In the genomic region with DNA sequence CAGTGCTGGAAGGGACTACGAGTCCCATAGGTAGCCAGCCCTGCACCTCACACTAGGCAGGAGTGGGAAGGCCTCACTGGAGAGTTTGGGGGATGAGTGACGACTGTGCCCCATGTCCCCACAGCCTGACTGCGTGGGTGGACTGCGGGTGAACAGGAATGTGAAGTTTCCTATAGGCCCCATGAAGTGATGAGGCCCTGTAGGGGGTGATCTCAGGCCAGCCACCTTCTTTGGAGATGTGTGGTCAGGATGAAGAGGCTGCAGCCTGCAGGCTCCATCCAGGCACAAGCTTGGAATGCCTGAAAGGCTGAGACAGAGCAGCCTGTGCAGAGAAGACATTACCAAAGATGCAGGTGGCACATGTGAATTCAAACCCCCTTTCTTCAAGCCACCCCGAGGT, we compare ENCODE assay signal across 1 cellular context.
TF ChIP-seq lines count a peak whose summit lies in the region.

No MANE protein-coding gene starts in this region.

TF ChIP-seq in K562, 482 proteins besides CTCF, POLR2A, EP300 and RAD21 (continued from another document):
- TF ChIP-seq REST (CRISPR knock-in tag; IDR thresholded peaks at IDR 0.05; ENCODE audit: low read depth) (no peak), POLR2B (IDR thresholded peaks at IDR 0.05; ENCODE audit: low read depth, partially characterized antibody) (no peak), BCOR (IDR thresholded peaks at IDR 0.05) (no peak), ATF7 (IDR thresholded peaks at IDR 0.05) (no peak), HDAC3 (IDR thresholded peaks at IDR 0.05; ENCODE audit: borderline replicate concordance, partially characterized antibody) (no peak)
